2 cellular contexts compared by ENCODE assay signal in the genomic region with DNA sequence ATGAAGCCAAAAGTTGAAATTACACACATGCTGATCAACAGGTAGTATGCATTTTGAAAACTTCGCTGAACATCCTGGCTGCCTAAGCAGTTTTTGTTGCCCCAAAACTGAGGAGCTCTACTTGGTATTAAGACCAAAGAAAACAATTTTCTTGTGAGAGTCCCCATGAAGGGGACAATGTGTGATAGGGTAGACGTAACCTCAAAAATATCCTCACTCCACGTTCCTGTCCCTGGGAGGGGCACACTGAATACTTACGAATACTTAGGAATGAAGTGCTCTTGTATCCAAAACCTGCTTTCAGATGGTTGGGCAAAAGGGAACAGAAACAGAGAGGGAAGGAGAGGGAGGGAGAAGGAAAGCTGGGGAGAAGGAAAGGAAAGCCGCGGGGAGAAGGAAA.
TF ChIP-seq lines count a peak whose summit lies in the region.

No MANE protein-coding gene starts in this region.

TF ChIP-seq in HEK293, 187 proteins besides CTCF, POLR2A, EP300 and RAD21:
- TF ChIP-seq MEIS1 (CRISPR knock-in tag; IDR thresholded peaks at IDR 0.05; ENCODE audit: borderline replicate concordance) (no peak), SCRT2 (tag by site-specific recombination; IDR thresholded peaks at IDR 0.05) (peak; percentile 79)

TF ChIP-seq in K562, 482 proteins besides CTCF, POLR2A, EP300 and RAD21:
- TF ChIP-seq HMGXB4 (CRISPR knock-in tag; IDR thresholded peaks at IDR 0.05) = no peak
- no peak for TF ChIP-seq ETV1 (tag; conservative IDR thresholded peaks at IDR 0.05; ENCODE audit: low read depth)
- TF ChIP-seq BRD9 (IDR thresholded peaks at IDR 0.05; ENCODE audit: low read depth, partially characterized antibody) = no peak
- no peak for TF ChIP-seq ARHGAP35 (IDR thresholded peaks at IDR 0.05; ENCODE audit: partially characterized antibody)
